ENCODE assay signal across 1 cellular context in genomic region chr6:32614366-32615081, GRCh38.
TF ChIP-seq lines count a peak whose summit lies in the region.

No MANE protein-coding gene starts in this region.

TF ChIP-seq in GM23338, 12 proteins besides CTCF, POLR2A, EP300 and RAD21 (continued from another document):
- TF ChIP-seq, protein P1, sequence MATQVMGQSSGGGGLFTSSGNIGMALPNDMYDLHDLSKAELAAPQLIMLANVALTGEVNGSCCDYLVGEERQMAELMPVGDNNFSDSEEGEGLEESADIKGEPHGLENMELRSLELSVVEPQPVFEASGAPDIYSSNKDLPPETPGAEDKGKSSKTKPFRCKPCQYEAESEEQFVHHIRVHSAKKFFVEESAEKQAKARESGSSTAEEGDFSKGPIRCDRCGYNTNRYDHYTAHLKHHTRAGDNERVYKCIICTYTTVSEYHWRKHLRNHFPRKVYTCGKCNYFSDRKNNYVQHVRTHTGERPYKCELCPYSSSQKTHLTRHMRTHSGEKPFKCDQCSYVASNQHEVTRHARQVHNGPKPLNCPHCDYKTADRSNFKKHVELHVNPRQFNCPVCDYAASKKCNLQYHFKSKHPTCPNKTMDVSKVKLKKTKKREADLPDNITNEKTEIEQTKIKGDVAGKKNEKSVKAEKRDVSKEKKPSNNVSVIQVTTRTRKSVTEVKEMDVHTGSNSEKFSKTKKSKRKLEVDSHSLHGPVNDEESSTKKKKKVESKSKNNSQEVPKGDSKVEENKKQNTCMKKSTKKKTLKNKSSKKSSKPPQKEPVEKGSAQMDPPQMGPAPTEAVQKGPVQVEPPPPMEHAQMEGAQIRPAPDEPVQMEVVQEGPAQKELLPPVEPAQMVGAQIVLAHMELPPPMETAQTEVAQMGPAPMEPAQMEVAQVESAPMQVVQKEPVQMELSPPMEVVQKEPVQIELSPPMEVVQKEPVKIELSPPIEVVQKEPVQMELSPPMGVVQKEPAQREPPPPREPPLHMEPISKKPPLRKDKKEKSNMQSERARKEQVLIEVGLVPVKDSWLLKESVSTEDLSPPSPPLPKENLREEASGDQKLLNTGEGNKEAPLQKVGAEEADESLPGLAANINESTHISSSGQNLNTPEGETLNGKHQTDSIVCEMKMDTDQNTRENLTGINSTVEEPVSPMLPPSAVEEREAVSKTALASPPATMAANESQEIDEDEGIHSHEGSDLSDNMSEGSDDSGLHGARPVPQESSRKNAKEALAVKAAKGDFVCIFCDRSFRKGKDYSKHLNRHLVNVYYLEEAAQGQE (IDR thresholded peaks at IDR 0.05; ENCODE audit: unreplicated experiment): no peak
- TF ChIP-seq CREB1 (CRISPR knock-in tag; IDR thresholded peaks at IDR 0.05; ENCODE audit: low read depth): no peak
- TF ChIP-seq EZH2phosphoT487 (IDR thresholded peaks at IDR 0.05; ENCODE audit: unreplicated experiment): no peak
- no peak for TF ChIP-seq ZNF331 (CRISPR knock-in tag; IDR thresholded peaks at IDR 0.05; ENCODE audit: low read depth)
- TF ChIP-seq STAT1 (IDR thresholded peaks at IDR 0.05; ENCODE audit: unreplicated experiment): no peak
